18 cellular contexts compared by ENCODE assay signal in genomic region chr9:11821541-11821940, GRCh38.
DNase-seq lines count a peak whose midpoint lies in the region; ATAC-seq and TF ChIP-seq lines count a peak whose summit lies in the region.
"Had no signal": no experiment of that assay in that cellular context is flagged by ENCODE, and none has a peak within 500 bp of the region (broad histone marks: within the 10 kb centered on the region; RNA-seq: fewer than 3 reads in every experiment).

No MANE protein-coding gene starts in this region.

- ATAC-seq in right cardiac atrium = peak; percentile 69 to 86

- POLR2A ChIA-PET in PC-9 (lab: Charles Lee; ENCODE audit: unreplicated experiment) (no interaction called here), RWPE1 (lab: Yijun Ruan, JAX; ENCODE audit: low non-redundant PET) (no interaction called here)

- H3K9ac ChIP-seq in endodermal cell (ENCODE audit: extremely low read depth, low read length, poor library complexity, severe bottlenecking) = no peak overlapping the region
- no peak overlapping the region for H3K9ac ChIP-seq in neural progenitor cell

- H3K36me3 ChIP-seq in endodermal cell (ENCODE audit: control insufficient read depth, insufficient read depth, low read length) (no peaks in the 10 kb centered on the region), neural progenitor cell (no peaks in the 10 kb centered on the region), PC-9 (ENCODE audit: low read depth) (no peaks in the 10 kb centered on the region)
- H3K36me3 ChIP-seq: Peyer's patch had no signal

- H3K4me3 Mint-ChIP-seq in endodermal cell (no peak overlapping the region), neural progenitor cell (no peak overlapping the region)
- H3K4me3 Mint-ChIP-seq: IgD-negative memory B cell had no signal

- H3K4me3 ChIP-seq in right cardiac atrium (ENCODE audit: low read length) = no peak overlapping the region
- no peak overlapping the region for H3K4me3 ChIP-seq in endodermal cell (ENCODE audit: low read length)
- no peak overlapping the region for H3K4me3 ChIP-seq in neural progenitor cell
- no peak overlapping the region for H3K4me3 ChIP-seq in PC-9
- no peak overlapping the region for H3K4me3 ChIP-seq in coronary artery
- H3K4me3 ChIP-seq: Peyer's patch had no signal

- CTCF ChIA-PET in PC-9 (lab: Charles Lee) = no interaction called here
- CTCF ChIA-PET in RWPE1 (lab: Yijun Ruan, JAX) = interaction anchor here (0.6 kb wide), 1 partner anchor 26 kb away, joined by 3 read pairs; no protein-coding TSS in a partner anchor

- no peaks in the 10 kb centered on the region for H3K36me3 Mint-ChIP-seq in endodermal cell (ENCODE audit: low read depth)
- no peaks in the 10 kb centered on the region for H3K36me3 Mint-ChIP-seq in neural progenitor cell
- H3K36me3 Mint-ChIP-seq: IgD-negative memory B cell had no signal

- H3F3A ChIP-seq in neural progenitor cell (ENCODE audit: low read depth) (no peaks in the 10 kb centered on the region), PC-9 (ENCODE audit: insufficient read depth, low read depth) (no peaks in the 10 kb centered on the region)

- no TSS peak for BruUV-seq in PC-9 (replicated peaks; lab: Mats Ljungman, UMichigan)

- H3K4me1 Mint-ChIP-seq in endodermal cell (no peaks in the 10 kb centered on the region), neural progenitor cell (peaks cover 9% of the 10 kb centered on the region)
- H3K4me1 Mint-ChIP-seq: IgD-negative memory B cell had no signal

- H3K9me3 Mint-ChIP-seq in endodermal cell (no peaks in the 10 kb centered on the region), neural progenitor cell (no peaks in the 10 kb centered on the region)

- H3K27me3 Mint-ChIP-seq in endodermal cell (ENCODE audit: insufficient read depth) = no peaks in the 10 kb centered on the region
- H3K27me3 Mint-ChIP-seq in neural progenitor cell (ENCODE audit: insufficient read depth, low read depth) = no peaks in the 10 kb centered on the region
- H3K27me3 Mint-ChIP-seq: IgD-negative memory B cell had no signal

- no peaks in the 10 kb centered on the region for H3K9me3 ChIP-seq in right cardiac atrium (ENCODE audit: control insufficient read depth, low read length)
- no peaks in the 10 kb centered on the region for H3K9me3 ChIP-seq in endodermal cell (ENCODE audit: control insufficient read depth, low read length)
- H3K9me3 ChIP-seq in neural progenitor cell (ENCODE audit: low read depth) = no peaks in the 10 kb centered on the region
- no peaks in the 10 kb centered on the region for H3K9me3 ChIP-seq in PC-9 (ENCODE audit: insufficient read depth, low read depth)

- TF ChIP-seq CTCF in endodermal cell (conservative IDR thresholded peaks at IDR 0.05) = no peak
- TF ChIP-seq CTCF in neural progenitor cell (IDR thresholded peaks at IDR 0.05) = no peak
- TF ChIP-seq CTCF in PC-9 (conservative IDR thresholded peaks at IDR 0.05) = no peak
- no peak for TF ChIP-seq CTCF in coronary artery (IDR thresholded peaks at IDR 0.05)
- no peak for TF ChIP-seq CTCF in RWPE1 (conservative IDR thresholded peaks at IDR 0.05; ENCODE audit: low read depth)

- no peaks in the 10 kb centered on the region for H3K27me3 ChIP-seq in right cardiac atrium (ENCODE audit: control insufficient read depth, insufficient read depth)
- H3K27me3 ChIP-seq in endodermal cell (ENCODE audit: control insufficient read depth, insufficient read depth, low read length, poor library complexity, severe bottlenecking) = no peaks in the 10 kb centered on the region
- no peaks in the 10 kb centered on the region for H3K27me3 ChIP-seq in neural progenitor cell
- H3K27me3 ChIP-seq in PC-9 (ENCODE audit: insufficient read depth, low read depth) = no peaks in the 10 kb centered on the region
- H3K27me3 ChIP-seq: Peyer's patch had no signal

- H3K4me2 ChIP-seq in neural progenitor cell (no peak overlapping the region), PC-9 (no peak overlapping the region)

- H3K27ac Mint-ChIP-seq in endodermal cell (no peak overlapping the region), neural progenitor cell (no peak overlapping the region)
- H3K27ac Mint-ChIP-seq: IgD-negative memory B cell had no signal

- H4K20me1 ChIP-seq in neural progenitor cell (ENCODE audit: low read depth) (no peaks in the 10 kb centered on the region), PC-9 (ENCODE audit: insufficient read depth) (no peaks in the 10 kb centered on the region)

- DNase-seq in right cardiac atrium (no peak), cardiac septum (ENCODE audit: low spot score) (no peak), endodermal cell (no peak), neural progenitor cell (ENCODE audit: low spot score) (peak; percentile 15), PC-9 (no peak), coronary artery (ENCODE audit: low spot score) (no peak), RPMI8226 (no peak), RWPE1 (ENCODE audit: low spot score) (no peak)
- DNase-seq: DMS79 treated with DMSO at 0.1 percent for 48 hours, GF-D8, NCI-H1436, NCI-H2107, NCI-H226, NCI-H748 treated with DMSO at 0.1 percent for 48 hours, Peyer's patch, SHP77 treated with DMSO at 0.1 percent for 48 hours had no signal

- no peaks in the 10 kb centered on the region for H3K4me1 ChIP-seq in right cardiac atrium (ENCODE audit: control insufficient read depth, insufficient read depth, low read length)
- H3K4me1 ChIP-seq in endodermal cell (ENCODE audit: control insufficient read depth, insufficient read depth, low read length) = no peaks in the 10 kb centered on the region
- no peaks in the 10 kb centered on the region for H3K4me1 ChIP-seq in neural progenitor cell
- H3K4me1 ChIP-seq in PC-9 (replicated peaks; ENCODE audit: insufficient read depth) = no peaks in the 10 kb centered on the region
- H3K4me1 ChIP-seq: Peyer's patch had no signal

- H3K9me2 ChIP-seq in PC-9 (ENCODE audit: insufficient read depth) = no peaks in the 10 kb centered on the region

- no peaks in the 10 kb centered on the region for H3K79me2 ChIP-seq in neural progenitor cell (ENCODE audit: low read depth)
- H3K79me2 ChIP-seq in PC-9 (ENCODE audit: low read depth) = no peaks in the 10 kb centered on the region

- intact Hi-C loops in right cardiac atrium (cut with DNase I) (no loop called here), cardiac septum (cut with DNase I) (no loop called here), PC-9 (cut with micrococcal nuclease; ENCODE audit: unreplicated experiment) (no loop called here)

- no peak overlapping the region for H2AFZ ChIP-seq in neural progenitor cell (replicated peaks)
- H2AFZ ChIP-seq in PC-9 = no peak overlapping the region

- H3K27ac ChIP-seq in right cardiac atrium (ENCODE audit: low read length) (peak overlapping the region; percentile 75), endodermal cell (ENCODE audit: low read depth, low read length) (peak overlapping the region; percentile 9), neural progenitor cell (no peak overlapping the region), PC-9 (no peak overlapping the region), coronary artery (no peak overlapping the region), RWPE1 (no peak overlapping the region)
- H3K27ac ChIP-seq: C4-2B, Peyer's patch had no signal

- 34% methylated on average over 5 of the region's 5 CpGs for WGBS in right cardiac atrium
- 66 to 94% methylated on average over 5 of the region's 5 CpGs for WGBS in endodermal cell (ENCODE audit: insufficient coverage in 1 of 2, insufficient read length in 1 of 2), 2 experiments

Comparison
In these comparisons a context has a peak if more than half of its experiments do, and no peak if none do; other contexts are left out.
1. H3K27ac ChIP-seq: peak in right cardiac atrium (single experiment) and endodermal cell (single experiment); none in neural progenitor cell (single experiment), PC-9 (single experiment), coronary artery (0 of 2) and RWPE1 (single experiment).